ENCODE assay signal across 8 cellular contexts in genomic region chr12:43758728-43759563, GRCh38. TPM values are rescaled to one million over a fixed set of nuclear protein-coding genes. Genes with fewer than 3 reads are reported as not detected.
DNase-seq lines count a peak whose midpoint lies in the region; ATAC-seq and TF ChIP-seq lines count a peak whose summit lies in the region.

TSS of gene IRAK4 (plus strand) at chr12:43758951. CDS start at chr12:43768112, 9,161 bp downstream.
TSS of gene PUS7L (minus strand) at chr12:43758790. CDS start at chr12:43755245, 3,545 bp downstream.

- H3K9me3 ChIP-seq in adipocyte (ENCODE audit: control insufficient read depth, low read length), result no peaks in the 10 kb centered on the region
- H3K9me3 ChIP-seq in cardiac muscle cell (ENCODE audit: low read depth), result no peaks in the 10 kb centered on the region
- H3K9me3 ChIP-seq in trophoblast cell (ENCODE audit: insufficient read depth, low read depth, low read length), result no peaks in the 10 kb centered on the region
- H3K9me3 ChIP-seq in transverse colon, result no peaks in the 10 kb centered on the region

- no peak within 1 kb of the TSS for H3K27ac ChIP-seq in cardiac muscle cell
- peak within 1 kb of the TSS; percentile 68 for H3K27ac ChIP-seq in trophoblast cell (ENCODE audit: low read depth, low read length)
- peak within 1 kb of the TSS; percentile 91 to 97 (median 94) for H3K27ac ChIP-seq in transverse colon

- H3K23ac ChIP-seq in trophoblast cell (ENCODE audit: low read length), result no peak within 1 kb of the TSS

- H3K4me2 ChIP-seq in trophoblast cell (ENCODE audit: low read length), result peak within 1 kb of the TSS; percentile 67

- in situ Hi-C loops in transverse colon (cut with MboI; ENCODE audit: low pct_ligation_motif_present in 1 of 4, low pct_unique_long_range_greater_than_20kb in 1 of 4, low sequenced_read_pairs in 3 of 4), result loop anchor here in 1 of 4 donors (5.0 kb wide), 1 partner anchor 48 kb away; the partner anchor contains the start of gene TWF1

- intact Hi-C loops in transverse colon (cut with DNase I; ENCODE audit: low total_unique reads), result no loop called here

- peak within 1 kb of the TSS; percentile 87 for H2AFZ ChIP-seq in trophoblast cell (ENCODE audit: insufficient read depth, low read length, poor library complexity)

- H3K79me2 ChIP-seq in trophoblast cell (ENCODE audit: control insufficient read depth, insufficient read depth, low read length, poor library complexity), result peaks cover 3% of the 10 kb centered on the region

- WGBS in trophoblast cell (ENCODE audit: extremely low coverage, insufficient coverage, insufficient read length), result no CpG with 5 or more reads among the region's 54 CpGs
- 0% methylated on average over 2 to 41 of the region's 54 CpGs for WGBS in transverse colon (ENCODE audit: low coverage in 1 of 2), 2 donors

- H2BK12ac ChIP-seq in trophoblast cell (ENCODE audit: low read length), result no peak within 1 kb of the TSS

- peaks cover 7% of the 10 kb centered on the region for H3K36me3 ChIP-seq in adipocyte (ENCODE audit: control insufficient read depth, insufficient read depth, low read length, severe bottlenecking)
- H3K36me3 ChIP-seq in cardiac muscle cell, result no peaks in the 10 kb centered on the region
- H3K36me3 ChIP-seq in trophoblast cell (ENCODE audit: control insufficient read depth in 1 of 2, insufficient read depth in 2 of 2, low read length in 2 of 2), result no peaks in the 10 kb centered on the region
- no peaks in the 10 kb centered on the region for H3K36me3 ChIP-seq in transverse colon

- H3K27me3 ChIP-seq in adipocyte (replicated peaks; ENCODE audit: control insufficient read depth, insufficient read depth, low read length), result no peaks in the 10 kb centered on the region
- no peaks in the 10 kb centered on the region for H3K27me3 ChIP-seq in cardiac muscle cell
- no peaks in the 10 kb centered on the region for H3K27me3 ChIP-seq in trophoblast cell (ENCODE audit: insufficient read depth, low read length)
- H3K27me3 ChIP-seq in transverse colon, result no peaks in the 10 kb centered on the region

- DNase-seq in NCI-H1417 (lab: John Stamatoyannopoulos, UW), result peak; percentile 92 to 99 (median 97)
- peak; percentile 92 for DNase-seq in T follicular helper cell (ENCODE audit: low read depth)
- DNase-seq in adipocyte (ENCODE audit: low read depth), result peak; percentile 99
- peak in 1 of 2 donors; percentile 98 for DNase-seq in cardiac muscle cell (ENCODE audit: low read depth in 1 of 2, low spot score in 1 of 2)
- peak; percentile 98 to 99 for DNase-seq in trophoblast cell
- DNase-seq in transverse colon, result peak; percentile 97

- peak within 1 kb of the TSS; percentile 74 for H4K12ac ChIP-seq in trophoblast cell (ENCODE audit: low read depth, low read length)

- peak; percentile 98 for ATAC-seq in HG02763 (IDR thresholded peaks at IDR 0.05; ENCODE audit: unreplicated experiment)

- peak within 1 kb of the TSS; percentile 64 for H4K91ac ChIP-seq in trophoblast cell (ENCODE audit: low read depth, low read length)

- H3K4me1 ChIP-seq in adipocyte (ENCODE audit: control insufficient read depth, insufficient read depth, low read length) (peaks cover 21% of the 10 kb centered on the region), cardiac muscle cell (ENCODE audit: low read depth) (no peaks in the 10 kb centered on the region), trophoblast cell (ENCODE audit: control insufficient read depth in 1 of 2, insufficient read depth in 2 of 2, low read length in 2 of 2) (peaks cover 0 to 2% of the 10 kb centered on the region in 2 experiments), transverse colon (peaks cover 5 to 49% (median 25%) of the 10 kb centered on the region in 4 donors)

- H4K8ac ChIP-seq in trophoblast cell (ENCODE audit: low read depth, low read length), result peak within 1 kb of the TSS; percentile 32

- TF ChIP-seq EP300 in transverse colon (IDR thresholded peaks at IDR 0.05; ENCODE audit: low read depth), result no peak

- H3K4ac ChIP-seq in trophoblast cell (ENCODE audit: low read depth, low read length), result peak within 1 kb of the TSS; percentile 4

- H2AK5ac ChIP-seq in trophoblast cell (ENCODE audit: low read length), result no peak within 1 kb of the TSS

- peaks cover 8% of the 10 kb centered on the region for H3K79me1 ChIP-seq in trophoblast cell (ENCODE audit: low read length)

- TF ChIP-seq CTCF in GM12874 (IDR thresholded peaks at IDR 0.05; ENCODE audit: insufficient read depth, low read depth, low read length) (peak; percentile 48), cardiac muscle cell (IDR thresholded peaks at IDR 0.05; ENCODE audit: low read depth, low read length) (peak; percentile 58), transverse colon (IDR thresholded peaks at IDR 0.05) (peak in 4 of 5 experiments; percentile 25 to 60 (median 46))

- H3K14ac ChIP-seq in trophoblast cell (ENCODE audit: low read length), result peak within 1 kb of the TSS; percentile 82

- H3K9ac ChIP-seq in adipocyte (ENCODE audit: low read length) (peak within 1 kb of the TSS; percentile 89), trophoblast cell (ENCODE audit: low read length) (peak within 1 kb of the TSS; percentile 53)

- H3K4me3 ChIP-seq in adipocyte (ENCODE audit: low read length) (peak within 1 kb of the TSS; percentile 90), cardiac muscle cell (no peak within 1 kb of the TSS), trophoblast cell (ENCODE audit: low read depth, low read length) (peak within 1 kb of the TSS; percentile 83), transverse colon (peak within 1 kb of the TSS; percentile 42 to 93 (median 70))

- peak within 1 kb of the TSS; percentile 64 for H3K18ac ChIP-seq in trophoblast cell (ENCODE audit: low read length)

- TF ChIP-seq POLR2A in transverse colon (IDR thresholded peaks at IDR 0.05), result peak; percentile 91

- peak within 1 kb of the TSS; percentile 77 for H2BK120ac ChIP-seq in trophoblast cell (ENCODE audit: insufficient read depth, low read length, poor library complexity)

- H2BK5ac ChIP-seq in trophoblast cell (ENCODE audit: low read depth, low read length, poor library complexity), result peak within 1 kb of the TSS; percentile 50

RNA-seq across cellular contexts. Expression of gene IRAK4, which starts in this region (rescaled TPM):
- total RNA-seq in cardiac muscle cell (0.21 TPM in 1 of 2 replicates, not detected in the other), transverse colon (10 to 100 TPM in 3 of 4 donors, 1 to 10 TPM in 1; 6.6 to 39.7 (median 19.0) TPM)
- not detected in 2 replicates for polyA plus RNA-seq in cardiac muscle cell
- 4.2 and 5.1 TPM in 2 replicates for polyA plus RNA-seq in trophoblast cell (2013)

RNA-seq across cellular contexts. Expression of gene PUS7L, which starts in this region (rescaled TPM):
- total RNA-seq in cardiac muscle cell (0.11 TPM in 1 of 2 replicates, not detected in the other), transverse colon (10 to 100 TPM in 2 of 4 donors, 1 to 10 TPM in 2; 3.0 to 16.3 (median 9.5) TPM)
- polyA plus RNA-seq in cardiac muscle cell, result 1.1 TPM in 1 of 2 replicates, not detected in the other
- polyA plus RNA-seq in trophoblast cell (2013), result 5.6 and 5.7 TPM in 2 replicates
